8 cellular contexts compared by ENCODE assay signal in genomic region chr15:49620174-49620573, GRCh38.
DNase-seq lines count a peak whose midpoint lies in the region; ATAC-seq and TF ChIP-seq lines count a peak whose summit lies in the region.

No MANE protein-coding gene starts in this region.

- peaks cover 16% of the 10 kb centered on the region for H3K36me3 Mint-ChIP-seq in stimulated activated memory B cell treated with anti-CD40 and anti-IgM and Interleukin-4, amounts not matched to agents 10 μg/mL and 1 μg/mL and 100 μg/mL, for 72 hours

- H3K9ac ChIP-seq in iPS-20b (ENCODE audit: low read depth, low read length) = peak overlapping the region; percentile 93

- peaks cover 9% of the 10 kb centered on the region for H3K9me3 ChIP-seq in iPS-20b (ENCODE audit: insufficient read depth, low read depth, low read length)

- peaks cover 29% of the 10 kb centered on the region for H3K4me1 Mint-ChIP-seq in stimulated activated memory B cell treated with anti-CD40 and anti-IgM and Interleukin-4, amounts not matched to agents 10 μg/mL and 1 μg/mL and 100 μg/mL, for 72 hours

- H3K36me3 ChIP-seq in iPS-20b (ENCODE audit: insufficient read depth, low read depth, low read length) = peaks cover 8% of the 10 kb centered on the region

- DNase-seq in GM12865 (ENCODE audit: low read depth) (peak; percentile 11), LNCaP clone FGC (ENCODE audit: low read depth) (peak; percentile 11), astrocyte of the spinal cord (ENCODE audit: low read depth, low spot score) (no peak), amniotic stem cell (lab: John Stamatoyannopoulos, UW) (no peak)

- H3K4me3 ChIP-seq in GM12865 (ENCODE audit: low read depth, low read length) = peak overlapping the region; percentile 71
- peak overlapping the region; percentile 75 for H3K4me3 ChIP-seq in LNCaP clone FGC (ENCODE audit: low read depth, low read length)
- H3K4me3 ChIP-seq in astrocyte of the spinal cord (ENCODE audit: low read depth, low read length) = peak overlapping the region; percentile 89
- H3K4me3 ChIP-seq in iPS-20b (ENCODE audit: low read length) = peak overlapping the region; percentile 94

- no peak for ATAC-seq in stimulated activated memory B cell treated with anti-CD40 and anti-IgM and Interleukin-4, amounts not matched to agents 10 μg/mL and 1 μg/mL and 100 μg/mL, for 72 hours
- ATAC-seq in HG03135 (IDR thresholded peaks at IDR 0.05; ENCODE audit: unreplicated experiment) = no peak
- ATAC-seq in HG02981 (IDR thresholded peaks at IDR 0.05; ENCODE audit: unreplicated experiment) = no peak

- H3K27me3 ChIP-seq in iPS-20b (ENCODE audit: insufficient read depth, low read length) = no peaks in the 10 kb centered on the region

- in situ Hi-C loops in astrocyte of the spinal cord (cut with HindIII; ENCODE audit: low sequenced_read_pairs) = no loop called here

- peak overlapping the region; percentile 83 for H3K4me3 Mint-ChIP-seq in stimulated activated memory B cell treated with anti-CD40 and anti-IgM and Interleukin-4, amounts not matched to agents 10 μg/mL and 1 μg/mL and 100 μg/mL, for 72 hours

- H3K27me3 Mint-ChIP-seq in stimulated activated memory B cell treated with anti-CD40 and anti-IgM and Interleukin-4, amounts not matched to agents 10 μg/mL and 1 μg/mL and 100 μg/mL, for 72 hours = no peaks in the 10 kb centered on the region

- TF ChIP-seq CTCF in GM12865 (IDR thresholded peaks at IDR 0.05; ENCODE audit: insufficient read depth, low read depth, low read length, missing control alignments) (no peak), LNCaP clone FGC (IDR thresholded peaks at IDR 0.05; ENCODE audit: control insufficient read depth, extremely low read depth, insufficient read depth) (no peak), astrocyte of the spinal cord (IDR thresholded peaks at IDR 0.05; ENCODE audit: low read depth, low read length) (no peak)

- peaks cover 4% of the 10 kb centered on the region for H3K9me3 Mint-ChIP-seq in stimulated activated memory B cell treated with anti-CD40 and anti-IgM and Interleukin-4, amounts not matched to agents 10 μg/mL and 1 μg/mL and 100 μg/mL, for 72 hours

- peak overlapping the region; percentile 57 for H3K27ac ChIP-seq in iPS-20b (ENCODE audit: low read length)

- H3K27ac Mint-ChIP-seq in stimulated activated memory B cell treated with anti-CD40 and anti-IgM and Interleukin-4, amounts not matched to agents 10 μg/mL and 1 μg/mL and 100 μg/mL, for 72 hours = peak overlapping the region; percentile 82

- H3K4me1 ChIP-seq in iPS-20b (ENCODE audit: insufficient read depth, low read length) = peaks cover 5% of the 10 kb centered on the region; the same call in 1 of the 2 replicates

Comparison
In these comparisons a context has a peak if more than half of its experiments do, and no peak if none do; other contexts are left out.
1. DNase-seq: peak in GM12865 (single experiment) and LNCaP clone FGC (single experiment); none in astrocyte of the spinal cord (single experiment) and amniotic stem cell (single experiment).
2. Peak in every context shown above with its lines, with median percentiles within 50 percentile points of each other: H3K4me3 ChIP-seq.